11 cellular contexts compared by ENCODE assay signal in genomic region chr10:34826221-34826620, GRCh38.
"Had no signal": no experiment of that assay in that cellular context is flagged by ENCODE, and none has a peak within 500 bp of the region (broad histone marks: within the 10 kb centered on the region; RNA-seq: fewer than 3 reads in every experiment).

No MANE protein-coding gene starts in this region.

- H3K27me3 ChIP-seq: ascending aorta, gastrocnemius medialis, ovary, thyroid gland, vagina had no signal

- H3K4me3 ChIP-seq: ascending aorta, gastrocnemius medialis, heart right ventricle, ovary, thyroid gland, vagina had no signal

- H3K27ac Mint-ChIP-seq: activated CD4-positive, alpha-beta memory T cell treated with anti-CD3 and anti-CD28 coated beads, Interleukin-2, amount 10 ng/mL, durations not matched to agents 7 days and 5 days; natural killer cell had no signal

- H3K4me1 ChIP-seq: ascending aorta, heart right ventricle, thyroid gland, vagina had no signal

- H3K27ac ChIP-seq: ascending aorta, heart right ventricle, ovary, thyroid gland, vagina had no signal

- H3K9me3 Mint-ChIP-seq: activated CD4-positive, alpha-beta memory T cell treated with anti-CD3 and anti-CD28 coated beads, Interleukin-2, amount 10 ng/mL, durations not matched to agents 7 days and 5 days; natural killer cell had no signal

- DNase-seq: activated CD4-positive, alpha-beta memory T cell treated with anti-CD3 and anti-CD28 coated beads, Interleukin-2, amount 10 ng/mL, durations not matched to agents 7 days and 5 days; activated CD8-positive, alpha-beta memory T cell treated with anti-CD3 and anti-CD28 coated beads, Interleukin-2, amount 50 U/mL, for 4 hours; gastrocnemius medialis; heart right ventricle; natural killer cell; ovary; T-helper 9 cell had no signal

- ATAC-seq: heart right ventricle, left lobe of liver, natural killer cell had no signal

- H3K36me3 ChIP-seq: ascending aorta, gastrocnemius medialis, heart right ventricle, ovary, thyroid gland, vagina had no signal

- H3K36me3 Mint-ChIP-seq: natural killer cell had no signal

- H3K4me3 Mint-ChIP-seq: activated CD4-positive, alpha-beta memory T cell treated with anti-CD3 and anti-CD28 coated beads, Interleukin-2, amount 10 ng/mL, durations not matched to agents 7 days and 5 days; natural killer cell had no signal

- H3K4me1 Mint-ChIP-seq: activated CD4-positive, alpha-beta memory T cell treated with anti-CD3 and anti-CD28 coated beads, Interleukin-2, amount 10 ng/mL, durations not matched to agents 7 days and 5 days; natural killer cell had no signal
